In the genomic region with DNA sequence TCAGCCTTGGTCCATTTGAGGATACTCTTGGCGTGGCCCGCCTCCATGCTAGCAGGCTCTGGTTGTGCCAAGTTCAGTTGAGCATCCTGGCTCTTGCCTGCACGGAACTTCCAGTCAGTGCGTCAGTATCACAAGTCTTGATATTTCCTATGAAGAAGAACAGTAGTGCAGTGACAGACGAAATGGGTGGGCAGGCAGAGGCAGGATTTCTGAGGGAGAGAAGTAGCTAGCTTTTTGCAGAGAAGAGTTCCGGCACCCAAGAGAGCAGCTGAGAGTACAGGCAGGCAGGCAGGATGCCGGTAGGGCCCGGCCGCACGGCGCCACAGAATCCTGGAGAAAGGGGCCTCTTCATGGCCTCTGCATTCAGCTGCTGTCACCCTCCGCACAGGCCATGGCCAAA, we compare ENCODE assay signal across 21 cellular contexts. TPM values are rescaled to one million over a fixed set of nuclear protein-coding genes. Genes with fewer than 3 reads are reported as not detected.
DNase-seq lines count a peak whose midpoint lies in the region; FAIRE-seq and TF ChIP-seq lines count a peak whose summit lies in the region.
"Had no signal": no experiment of that assay in that cellular context is flagged by ENCODE, and none has a peak within 500 bp of the region (broad histone marks: within the 10 kb centered on the region; RNA-seq: fewer than 3 reads in every experiment).

No MANE protein-coding gene starts in this region.

- H3K79me2 ChIP-seq in H1 (ENCODE audit: control insufficient read depth in 1 of 2, insufficient read depth in 2 of 2, low read length in 2 of 2) (no peaks in the 10 kb centered on the region), mesendoderm (ENCODE audit: control insufficient read depth, insufficient read depth, low read length) (no peaks in the 10 kb centered on the region)

- H3K18ac ChIP-seq in H1 (ENCODE audit: extremely low read depth, low read length) (no peak overlapping the region), mesendoderm (ENCODE audit: low read length) (no peak overlapping the region)

- peaks cover 35% of the 10 kb centered on the region for H3K36me3 Mint-ChIP-seq in activated CD4-positive, alpha-beta memory T cell treated with anti-CD3 and anti-CD28 coated beads, Interleukin-2, amount 10 ng/mL, durations not matched to agents 7 days and 5 days (ENCODE audit: low read depth)
- H3K36me3 Mint-ChIP-seq in activated CD4-positive, alpha-beta memory T cell treated with anti-CD3 and anti-CD28 coated beads for 36 hours, result peaks cover 42% of the 10 kb centered on the region

- H4K20me1 ChIP-seq in H1 (replicated peaks in 1 of 2; ENCODE audit: control insufficient read depth in 1 of 2, insufficient read depth in 2 of 2, low read length in 2 of 2), result peaks cover 0 to 6% of the 10 kb centered on the region in 2 experiments

- no peak overlapping the region for H3K56ac ChIP-seq in H1 (replicated peaks; ENCODE audit: insufficient read length, low read depth, low read length)
- no peak overlapping the region for H3K56ac ChIP-seq in mesendoderm (ENCODE audit: low read length)

- no peak overlapping the region for H4K8ac ChIP-seq in H1 (ENCODE audit: extremely low read depth, insufficient read depth, low read length)
- no peak overlapping the region for H4K8ac ChIP-seq in mesendoderm (ENCODE audit: low read depth, low read length)

- TF ChIP-seq CTCF in RWPE1 (conservative IDR thresholded peaks at IDR 0.05; ENCODE audit: low read depth) (no peak), H1 (IDR thresholded peaks at IDR 0.05; ENCODE audit: control extremely low read depth in 1 of 3, insufficient read depth in 1 of 3, low read depth in 1 of 3, low read length in 3 of 3) (no peak)

- CTCF ChIA-PET in activated CD4-positive, alpha-beta memory T cell treated with anti-CD3 and anti-CD28 coated beads, Interleukin-2, amount 10 ng/mL, durations not matched to agents 7 days and 5 days (lab: Charles Lee), result interaction anchor here (1.0 to 4.8 kb wide), 12 partner anchors 10 to 251 kb away, joined by 3 to 52 read pairs (median 4); a partner anchor contains a TSS
- CTCF ChIA-PET in activated CD4-positive, alpha-beta memory T cell treated with anti-CD3 and anti-CD28 coated beads for 36 hours (lab: Charles Lee), result no interaction called here
- CTCF ChIA-PET in RWPE1 (lab: Yijun Ruan, JAX) (no interaction called here), H1 (lab: Charles Lee; ENCODE audit: partially characterized antibody) (interaction anchor here (0.9 to 1.9 kb wide), 5 partner anchors 11 to 24 kb away, joined by 3 to 7 read pairs (median 3); no protein-coding TSS in a partner anchor)

- POLR2A ChIA-PET in activated CD4-positive, alpha-beta memory T cell treated with anti-CD3 and anti-CD28 coated beads, Interleukin-2, amount 10 ng/mL, durations not matched to agents 7 days and 5 days (lab: Charles Lee), result interaction anchor here (1.3 to 4.1 kb wide), 4 partner anchors 9 to 52 kb away, joined by 3 to 41 read pairs (median 4); no protein-coding TSS in a partner anchor
- POLR2A ChIA-PET in activated CD4-positive, alpha-beta memory T cell treated with anti-CD3 and anti-CD28 coated beads for 36 hours (lab: Charles Lee), result no interaction called here
- POLR2A ChIA-PET in RWPE1 (lab: Yijun Ruan, JAX; ENCODE audit: low non-redundant PET) (no interaction called here), H1 (lab: Charles Lee; ENCODE audit: partially characterized antibody) (no interaction called here)

- H3K79me1 ChIP-seq in H1 (ENCODE audit: low read depth, low read length), result 0 out of 2 replicates have a peak, but pooled peaks cover 4% of the 10 kb centered on the region
- H3K79me1 ChIP-seq in mesendoderm (ENCODE audit: low read length), result no peaks in the 10 kb centered on the region

- no peak overlapping the region for H3K14ac ChIP-seq in H1 (ENCODE audit: insufficient read length)

- FAIRE-seq in H1 (lab: Jason Lieb, UNC) (no peak), urothelium cell line (lab: Jason Lieb, UNC) (no peak)
- FAIRE-seq: HepG2 had no signal

- H3K4me2 ChIP-seq in H1 (ENCODE audit: insufficient read depth in 1 of 2, low read depth in 2 of 2, low read length in 2 of 2), result no peak overlapping the region
- no peak overlapping the region for H3K4me2 ChIP-seq in mesendoderm (ENCODE audit: low read length)

- H2BK5ac ChIP-seq in H1 (ENCODE audit: low read depth, low read length) (0 out of 2 replicates have a peak overlapping the region, but pooled peaks have one; percentile 56), mesendoderm (ENCODE audit: low read length) (no peak overlapping the region)

- no peak overlapping the region for H3K4me3 ChIP-seq in H1 (ENCODE audit: extremely low read depth in 1 of 4, insufficient read depth in 2 of 4, low read depth in 3 of 4, low read length in 4 of 4)
- H3K4me3 ChIP-seq in mesendoderm (ENCODE audit: low read length), result no peak overlapping the region

- no peak for TF ChIP-seq RAD21 in H1 (IDR thresholded peaks at IDR 0.05 in 1 of 2, conservative IDR thresholded peaks at IDR 0.05 in 1 of 2; ENCODE audit: low read depth in 2 of 2, low read length in 2 of 2)

- H3K27me3 ChIP-seq in H1 (replicated peaks in 1 of 4; ENCODE audit: control insufficient read depth in 3 of 4, extremely low read depth in 1 of 4, insufficient read depth in 3 of 4, low read length in 3 of 4) (no peaks in the 10 kb centered on the region), mesendoderm (ENCODE audit: insufficient read depth, low read length, poor library complexity) (no peaks in the 10 kb centered on the region)

- no peaks in the 10 kb centered on the region for H3K9me3 Mint-ChIP-seq in activated CD4-positive, alpha-beta memory T cell treated with anti-CD3 and anti-CD28 coated beads, Interleukin-2, amount 10 ng/mL, durations not matched to agents 7 days and 5 days
- no peaks in the 10 kb centered on the region for H3K9me3 Mint-ChIP-seq in activated CD4-positive, alpha-beta memory T cell treated with anti-CD3 and anti-CD28 coated beads for 36 hours

- no peak overlapping the region for H2BK20ac ChIP-seq in H1 (ENCODE audit: low read length)

- H3K27me3 Mint-ChIP-seq in activated CD4-positive, alpha-beta memory T cell treated with anti-CD3 and anti-CD28 coated beads, Interleukin-2, amount 10 ng/mL, durations not matched to agents 7 days and 5 days, result no peaks in the 10 kb centered on the region
- no peaks in the 10 kb centered on the region for H3K27me3 Mint-ChIP-seq in activated CD4-positive, alpha-beta memory T cell treated with anti-CD3 and anti-CD28 coated beads for 36 hours
- H3K27me3 Mint-ChIP-seq: B cell had no signal

- H3K4me3 Mint-ChIP-seq in activated CD4-positive, alpha-beta memory T cell treated with anti-CD3 and anti-CD28 coated beads, Interleukin-2, amount 10 ng/mL, durations not matched to agents 7 days and 5 days, result no peak overlapping the region
- H3K4me3 Mint-ChIP-seq in activated CD4-positive, alpha-beta memory T cell treated with anti-CD3 and anti-CD28 coated beads for 36 hours, result no peak overlapping the region
- H3K4me3 Mint-ChIP-seq: B cell had no signal

- no peaks in the 10 kb centered on the region for H3K9me3 ChIP-seq in H1 (ENCODE audit: insufficient read depth in 2 of 2, low read depth in 1 of 2, low read length in 1 of 2)

- H3K9ac ChIP-seq in H1 (replicated peaks in 1 of 4; ENCODE audit: extremely low read depth in 1 of 4, low read depth in 3 of 4, low read length in 3 of 4) (no peak overlapping the region), mesendoderm (ENCODE audit: low read length) (no peak overlapping the region)

- no peak overlapping the region for H3K23ac ChIP-seq in H1 (ENCODE audit: insufficient read length)
- H3K23ac ChIP-seq in mesendoderm (ENCODE audit: low read length), result no peak overlapping the region

- H4K5ac ChIP-seq in H1 (ENCODE audit: insufficient read length, low read depth, low read length), result no peak overlapping the region
- H4K5ac ChIP-seq in mesendoderm (ENCODE audit: low read length), result no peak overlapping the region

- H3K4ac ChIP-seq in H1 (replicated peaks; ENCODE audit: insufficient read length, low read depth, low read length), result no peak overlapping the region
- no peak overlapping the region for H3K4ac ChIP-seq in mesendoderm (ENCODE audit: low read depth, low read length)

- H3K4me1 ChIP-seq in H1 (replicated peaks in 1 of 4; ENCODE audit: control insufficient read depth in 3 of 4, insufficient read depth in 4 of 4, low read length in 3 of 4) (no peaks in the 10 kb centered on the region), mesendoderm (ENCODE audit: control insufficient read depth, low read depth, low read length) (no peaks in the 10 kb centered on the region)

- H2BK15ac ChIP-seq in H1 (ENCODE audit: low read length) (no peak overlapping the region), mesendoderm (replicated peaks; ENCODE audit: low read depth) (no peak overlapping the region)

- H2AK5ac ChIP-seq in H1 (ENCODE audit: low read depth, low read length) (no peak overlapping the region), mesendoderm (ENCODE audit: low read length) (no peak overlapping the region)

- TF ChIP-seq POLR2A in H1 (IDR thresholded peaks at IDR 0.05; ENCODE audit: control extremely low read depth in 1 of 2, low read depth in 2 of 2, low read length in 2 of 2), result no peak

- TF ChIP-seq EP300 in H1 (IDR thresholded peaks at IDR 0.05; ENCODE audit: borderline replicate concordance in 1 of 2, low read depth in 2 of 2, low read length in 2 of 2), result no peak

- H2BK12ac ChIP-seq in H1 (ENCODE audit: low read depth, low read length), result no peak overlapping the region

- H3K27ac ChIP-seq in RWPE1 (peak overlapping the region; percentile 49), H1 (ENCODE audit: low read depth, low read length) (no peak overlapping the region), mesendoderm (ENCODE audit: low read depth, low read length) (no peak overlapping the region)

- no peak overlapping the region for H4K91ac ChIP-seq in H1 (replicated peaks; ENCODE audit: insufficient read length, low read length)

- H2BK120ac ChIP-seq in H1 (replicated peaks; ENCODE audit: low read depth, low read length) (no peak overlapping the region), mesendoderm (ENCODE audit: low read depth, low read length) (no peak overlapping the region)

- H3K36me3 ChIP-seq in H1 (ENCODE audit: control insufficient read depth in 2 of 4, insufficient read depth in 4 of 4, low read length in 3 of 4), result peaks cover 13 to 35% (median 22%) of the 10 kb centered on the region in 4 experiments
- H3K36me3 ChIP-seq in mesendoderm (ENCODE audit: control insufficient read depth, insufficient read depth, low read length), result peaks cover 7% of the 10 kb centered on the region

- peak overlapping the region; percentile 76 for H3K27ac Mint-ChIP-seq in activated CD4-positive, alpha-beta memory T cell treated with anti-CD3 and anti-CD28 coated beads, Interleukin-2, amount 10 ng/mL, durations not matched to agents 7 days and 5 days
- H3K27ac Mint-ChIP-seq in activated CD4-positive, alpha-beta memory T cell treated with anti-CD3 and anti-CD28 coated beads for 36 hours, result no peak overlapping the region
- H3K27ac Mint-ChIP-seq: B cell had no signal

- no peak overlapping the region for H2AFZ ChIP-seq in H1 (ENCODE audit: low read length)

- intact Hi-C loops in activated CD4-positive, alpha-beta memory T cell treated with anti-CD3 and anti-CD28 coated beads for 36 hours (cut with micrococcal nuclease), result loop anchor here (5.0 kb wide), 1 partner anchor 249 kb away; a partner anchor contains a TSS

- no peaks in the 10 kb centered on the region for H3K23me2 ChIP-seq in H1 (ENCODE audit: low read depth, low read length)

- WGBS in H1 (ENCODE audit: extremely low coverage in 1 of 2, insufficient coverage in 1 of 2, insufficient read length in 1 of 2, insufficient replicate concordance in 2 of 2, low coverage in 1 of 2, low lambda C conversion rate in 2 of 2, missing lambda C conversion rate in 1 of 2), 2 experiments, result 98% methylated on average over 12 of the region's 12 CpGs; no CpG with 5 or more reads in 1 of the 2 experiments
- no CpG with 5 or more reads among the region's 12 CpGs for WGBS in mesendoderm (ENCODE audit: extremely low coverage, insufficient coverage, low lambda C conversion rate)

- DNase-seq in activated CD4-positive, alpha-beta memory T cell treated with anti-CD3 and anti-CD28 coated beads, Interleukin-2, amount 10 ng/mL, durations not matched to agents 7 days and 5 days, result peak; percentile 34
- DNase-seq in activated CD4-positive, alpha-beta memory T cell treated with anti-CD3 and anti-CD28 coated beads for 36 hours, result no peak
- DNase-seq in RWPE1 (ENCODE audit: low spot score) (no peak), H1 (ENCODE audit: low read depth in 1 of 2, low spot score in 2 of 2) (no peak), putamen (ENCODE audit: low spot score) (peak; percentile 64), mesendoderm (no peak), H4 (ENCODE audit: low spot score) (no peak), urothelium cell line (ENCODE audit: low spot score) (no peak)
- DNase-seq: 8988T, DMS153, GDM1, KBM-7, MV-4-11, NCI-H1436, NCI-H1930, NCI-H345, NCI-H524 treated with DMSO at 0.1 percent for 48 hours, RPMI8226, SIG-M5 had no signal

- H3K4me1 Mint-ChIP-seq in activated CD4-positive, alpha-beta memory T cell treated with anti-CD3 and anti-CD28 coated beads, Interleukin-2, amount 10 ng/mL, durations not matched to agents 7 days and 5 days, result peaks cover 66% of the 10 kb centered on the region
- peaks cover 51% of the 10 kb centered on the region for H3K4me1 Mint-ChIP-seq in activated CD4-positive, alpha-beta memory T cell treated with anti-CD3 and anti-CD28 coated beads for 36 hours (ENCODE audit: low read depth)
- H3K4me1 Mint-ChIP-seq: B cell had no signal

RNA-seq across cellular contexts. Expression of a gene that starts 56.1 kb away (rescaled TPM):
- total RNA-seq in activated CD4-positive, alpha-beta memory T cell treated with anti-CD3 and anti-CD28 coated beads, Interleukin-2, amount 10 ng/mL, durations not matched to agents 7 days and 5 days, result under 1 TPM; 0.60 to 0.65 TPM
- under 1 TPM; 0.39 to 0.45 TPM for total RNA-seq in activated CD4-positive, alpha-beta memory T cell treated with anti-CD3 and anti-CD28 coated beads for 36 hours
- total RNA-seq in H1 (2021; fragmentation: NEBNext Ultra II Directional; extraction: Animal tissue kit (Norgen Biotek cat#: 25700)), result 0.45 and 0.78 TPM in 2 replicates
- 0.23 and 0.39 TPM in 2 replicates for polyA plus RNA-seq in H1 (2011; rRNA removed)
- 0.28 TPM for polyA plus RNA-seq in H1 (2011; cell fraction: cytosol; rRNA removed)
- polyA plus RNA-seq in H1 (2011; cell fraction: nucleus; rRNA removed), result 1.7 TPM
- 0.15 to 0.43 TPM (median 0.34 TPM) in 4 replicates for polyA plus RNA-seq in H1 (2012, experiment 1 of 2)
- polyA plus RNA-seq in H1 (2012, experiment 2 of 2), result not detected
- polyA plus RNA-seq in H1 (2013, experiment 1 of 2), result 0.22 TPM
- 0.15 TPM for polyA plus RNA-seq in H1 (2013, experiment 2 of 2)
- 0.12 and 0.28 TPM in 2 replicates for polyA minus RNA-seq in H1 (2011; rRNA and poly(A)+ RNA removed)
- not detected for polyA minus RNA-seq in H1 (2011; cell fraction: cytosol; rRNA and poly(A)+ RNA removed)
- polyA minus RNA-seq in H1 (2011; cell fraction: nucleus; rRNA and poly(A)+ RNA removed), result 1.6 TPM
- 0.14 TPM for polyA plus RNA-seq in mesendoderm (2013, experiment 1 of 2)
- polyA plus RNA-seq in mesendoderm (2013, experiment 2 of 2), result 0.15 TPM
- total RNA-seq in H4 (2014; rRNA removed; shearing (Covaris generic)), result 0.19 and 1.3 TPM in 2 replicates

Comparison
In these comparisons a context has a peak if more than half of its experiments do, and no peak if none do; other contexts are left out.
1. DNase-seq: peak in activated CD4-positive, alpha-beta memory T cell treated with anti-CD3 and anti-CD28 coated beads, Interleukin-2, amount 10 ng/mL, durations not matched to agents 7 days and 5 days (single experiment) and putamen (single experiment); none in activated CD4-positive, alpha-beta memory T cell treated with anti-CD3 and anti-CD28 coated beads for 36 hours (single experiment), RWPE1 (single experiment), H1 (0 of 2), mesendoderm (single experiment), H4 (single experiment) and urothelium cell line (single experiment).
2. CTCF ChIA-PET loops: an anchor here in activated CD4-positive, alpha-beta memory T cell treated with anti-CD3 and anti-CD28 coated beads, Interleukin-2, amount 10 ng/mL, durations not matched to agents 7 days and 5 days (1.0 to 4.8 kb wide) and H1 (0.9 to 1.9 kb wide); none called in activated CD4-positive, alpha-beta memory T cell treated with anti-CD3 and anti-CD28 coated beads for 36 hours and RWPE1.